Comparison of ENCODE assay signal across 17 cellular contexts in the genomic region with DNA sequence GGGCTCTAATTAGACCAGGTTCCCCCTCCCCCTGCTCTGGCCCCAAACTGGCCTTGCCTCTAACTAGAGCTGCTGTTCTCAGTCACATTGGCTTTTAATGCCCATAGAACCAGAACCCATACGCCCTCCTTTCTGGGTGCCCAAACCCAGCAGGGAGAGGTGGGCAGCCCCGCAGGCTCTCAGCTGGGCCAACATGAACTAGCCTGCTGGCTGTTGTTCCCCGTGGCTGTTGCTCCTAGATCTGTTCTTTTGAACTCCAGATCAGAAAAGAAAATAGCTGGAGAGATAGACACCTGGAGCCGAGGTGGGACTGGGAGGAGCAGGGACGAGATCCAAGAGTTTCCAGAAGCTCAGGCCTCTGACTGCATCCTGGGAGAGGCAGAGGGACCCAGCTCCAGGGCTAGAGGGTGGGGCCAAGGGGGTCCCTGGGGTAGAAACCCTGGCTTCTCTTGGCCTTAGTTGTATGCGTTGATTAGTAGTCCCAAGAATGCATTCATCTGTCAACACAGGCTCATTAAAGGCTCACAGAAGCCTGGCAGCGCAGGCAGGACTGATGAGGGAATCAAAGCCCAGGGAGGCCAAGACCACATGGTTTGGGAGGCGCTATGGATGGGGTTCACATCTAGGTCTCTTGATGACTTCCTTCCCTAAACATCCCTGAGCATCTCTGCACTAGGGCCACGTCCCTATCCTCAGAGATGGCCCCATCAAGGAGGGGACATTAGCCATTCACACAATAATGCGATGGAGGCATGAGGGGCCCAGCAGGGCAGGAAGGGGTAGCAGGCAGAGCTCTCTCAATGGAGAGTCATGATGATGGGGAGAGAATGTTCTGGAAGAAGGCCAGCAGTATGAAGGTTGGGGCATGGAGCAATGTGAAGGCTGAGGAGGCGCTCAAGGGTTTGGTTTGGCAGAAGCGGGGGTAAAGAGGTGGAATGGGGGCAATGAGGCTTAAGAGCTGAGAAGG. TPM values are rescaled to one million over a fixed set of nuclear protein-coding genes. Genes with fewer than 3 reads are reported as not detected.
DNase-seq lines count a peak whose midpoint lies in the region; ATAC-seq and TF ChIP-seq lines count a peak whose summit lies in the region.
"Had no signal": no experiment of that assay in that cellular context is flagged by ENCODE, and none has a peak within 500 bp of the region (broad histone marks: within the 10 kb centered on the region; RNA-seq: fewer than 3 reads in every experiment).

No MANE protein-coding gene starts in this region.

- intact Hi-C loops in Right ventricle myocardium inferior (cut with DNase I): loop anchor here (5.0 kb wide), 1 partner anchor 49 kb away; a partner anchor contains a TSS
- intact Hi-C loops in transverse colon (cut with DNase I; ENCODE audit: low total_unique reads): no loop called here

- no peak for TF ChIP-seq EP300 in transverse colon (IDR thresholded peaks at IDR 0.05; ENCODE audit: low read depth)

- H3K9me3 ChIP-seq in right atrium auricular region (no peaks in the 10 kb centered on the region), endodermal cell (ENCODE audit: control insufficient read depth, low read length) (no peaks in the 10 kb centered on the region), mucosa of rectum (ENCODE audit: control insufficient read depth in 2 of 2, low read length in 2 of 2) (no peaks in the 10 kb centered on the region), transverse colon (no peaks in the 10 kb centered on the region)
- H3K9me3 ChIP-seq: psoas muscle had no signal

- WGBS in endodermal cell (ENCODE audit: insufficient coverage in 1 of 2, insufficient read length in 1 of 2), 2 experiments: 66 to 81% methylated on average over 6 to 12 of the region's 12 CpGs
- WGBS in transverse colon (ENCODE audit: low coverage in 1 of 2), 2 donors: 62 to 89% methylated on average over 4 to 12 of the region's 12 CpGs

- no peaks in the 10 kb centered on the region for H3K4me1 ChIP-seq in right atrium auricular region
- H3K4me1 ChIP-seq in endodermal cell (ENCODE audit: control insufficient read depth, insufficient read depth, low read length): peaks cover 16% of the 10 kb centered on the region
- H3K4me1 ChIP-seq in mucosa of rectum (ENCODE audit: control insufficient read depth in 2 of 2, insufficient read depth in 2 of 2, low read length in 2 of 2): peaks cover 16 to 26% of the 10 kb centered on the region in 2 donors
- H3K4me1 ChIP-seq in transverse colon: peaks cover 4 to 19% (median 16%) of the 10 kb centered on the region in 4 donors
- H3K4me1 ChIP-seq: psoas muscle had no signal

- H3K27me3 ChIP-seq in right atrium auricular region: no peaks in the 10 kb centered on the region
- no peaks in the 10 kb centered on the region for H3K27me3 ChIP-seq in endodermal cell (ENCODE audit: control insufficient read depth, insufficient read depth, low read length, poor library complexity, severe bottlenecking)
- H3K27me3 ChIP-seq in mucosa of rectum (ENCODE audit: control insufficient read depth in 2 of 2, insufficient read depth in 2 of 2, low read length in 2 of 2): no peaks in the 10 kb centered on the region
- no peaks in the 10 kb centered on the region for H3K27me3 ChIP-seq in transverse colon

- H3K9ac ChIP-seq in endodermal cell (ENCODE audit: extremely low read depth, low read length, poor library complexity, severe bottlenecking) (no peak overlapping the region), mucosa of rectum (ENCODE audit: low read depth in 1 of 2, low read length in 2 of 2) (peak overlapping the region in 1 of 2 donors; percentile 70)

- H3K27ac Mint-ChIP-seq in endodermal cell: peak overlapping the region; percentile 86
- H3K27ac Mint-ChIP-seq in activated CD4-positive, alpha-beta memory T cell treated with anti-CD3 and anti-CD28 coated beads, Interleukin-2, amount 10 ng/mL, durations not matched to agents 7 days and 5 days: no peak overlapping the region
- no peak overlapping the region for H3K27ac Mint-ChIP-seq in T-helper 2 cell treated with Interferon-gamma antibody and Interleukin-4, amounts not matched to agents 5 μg/mL and 100 μg/mL, for 36 hours

- TF ChIP-seq CTCF in right atrium auricular region (IDR thresholded peaks at IDR 0.05): no peak
- TF ChIP-seq CTCF in endodermal cell (conservative IDR thresholded peaks at IDR 0.05): no peak
- no peak for TF ChIP-seq CTCF in transverse colon (IDR thresholded peaks at IDR 0.05)

- H3K4me3 ChIP-seq in right atrium auricular region (no peak overlapping the region), endodermal cell (ENCODE audit: low read length) (no peak overlapping the region), mucosa of rectum (ENCODE audit: low read length in 2 of 2) (no peak overlapping the region), transverse colon (no peak overlapping the region)
- H3K4me3 ChIP-seq: psoas muscle had no signal

- H3K4me1 Mint-ChIP-seq in endodermal cell: peaks cover 17% of the 10 kb centered on the region
- H3K4me1 Mint-ChIP-seq in activated CD4-positive, alpha-beta memory T cell treated with anti-CD3 and anti-CD28 coated beads, Interleukin-2, amount 10 ng/mL, durations not matched to agents 7 days and 5 days: no peaks in the 10 kb centered on the region
- no peaks in the 10 kb centered on the region for H3K4me1 Mint-ChIP-seq in T-helper 2 cell treated with Interferon-gamma antibody and Interleukin-4, amounts not matched to agents 5 μg/mL and 100 μg/mL, for 36 hours (ENCODE audit: low read depth)

- H3K36me3 Mint-ChIP-seq in endodermal cell (ENCODE audit: low read depth): no peaks in the 10 kb centered on the region
- H3K36me3 Mint-ChIP-seq in activated CD4-positive, alpha-beta memory T cell treated with anti-CD3 and anti-CD28 coated beads, Interleukin-2, amount 10 ng/mL, durations not matched to agents 7 days and 5 days (ENCODE audit: low read depth): no peaks in the 10 kb centered on the region
- H3K36me3 Mint-ChIP-seq in T-helper 2 cell treated with Interferon-gamma antibody and Interleukin-4, amounts not matched to agents 5 μg/mL and 100 μg/mL, for 36 hours (ENCODE audit: low read depth): no peaks in the 10 kb centered on the region

- H3K4me3 Mint-ChIP-seq in endodermal cell: no peak overlapping the region
- no peak overlapping the region for H3K4me3 Mint-ChIP-seq in activated CD4-positive, alpha-beta memory T cell treated with anti-CD3 and anti-CD28 coated beads, Interleukin-2, amount 10 ng/mL, durations not matched to agents 7 days and 5 days
- H3K4me3 Mint-ChIP-seq in T-helper 2 cell treated with Interferon-gamma antibody and Interleukin-4, amounts not matched to agents 5 μg/mL and 100 μg/mL, for 36 hours: no peak overlapping the region

- DNase-seq in Right ventricle myocardium inferior (ENCODE audit: missing footprints) (no peak), right atrium auricular region (ENCODE audit: low spot score) (no peak), endodermal cell (no peak), transverse colon (no peak)
- no peak for DNase-seq in stimulated activated naive CD4-positive, alpha-beta T cell treated with Interleukin-2 at 50 U/mL for 16 hours (lab: John Stamatoyannopoulos, UW)
- no peak for DNase-seq in activated CD4-positive, alpha-beta memory T cell treated with anti-CD3 and anti-CD28 coated beads, Interleukin-2, amount 10 ng/mL, durations not matched to agents 7 days and 5 days
- no peak for DNase-seq in T-helper 2 cell treated with Interferon-gamma antibody and Interleukin-4, amounts not matched to agents 5 μg/mL and 100 μg/mL, for 36 hours (ENCODE audit: low spot score)
- DNase-seq: activated T-cell treated with anti-CD3 and anti-CD28 coated beads, Interleukin-2, amount 50 U/mL, for 48 hours; DMS79 treated with DMSO at 0.1 percent for 48 hours had no signal

- no peak for TF ChIP-seq POLR2A in transverse colon (IDR thresholded peaks at IDR 0.05)

- no peak overlapping the region for H3K27ac ChIP-seq in right atrium auricular region
- H3K27ac ChIP-seq in endodermal cell (ENCODE audit: low read depth, low read length): peak overlapping the region; percentile 87
- H3K27ac ChIP-seq in mucosa of rectum (ENCODE audit: low read depth in 2 of 2, low read length in 2 of 2): peak overlapping the region; percentile 79 to 85
- peak overlapping the region; percentile 71 to 79 (median 76) for H3K27ac ChIP-seq in transverse colon
- H3K27ac ChIP-seq: psoas muscle had no signal

- CTCF ChIA-PET in activated CD4-positive, alpha-beta memory T cell treated with anti-CD3 and anti-CD28 coated beads, Interleukin-2, amount 10 ng/mL, durations not matched to agents 7 days and 5 days (lab: Charles Lee): interaction anchor here (0.7 to 0.9 kb wide), 3 partner anchors 8 to 536 kb away, joined by 3 to 5 read pairs (median 3); no protein-coding TSS in a partner anchor

- in situ Hi-C loops in transverse colon (cut with MboI; ENCODE audit: low pct_ligation_motif_present in 1 of 4, low pct_unique_long_range_greater_than_20kb in 1 of 4, low sequenced_read_pairs in 3 of 4): no loop called here

- POLR2A ChIA-PET in activated CD4-positive, alpha-beta memory T cell treated with anti-CD3 and anti-CD28 coated beads, Interleukin-2, amount 10 ng/mL, durations not matched to agents 7 days and 5 days (lab: Charles Lee): no interaction called here

- H3K36me3 ChIP-seq in right atrium auricular region: no peaks in the 10 kb centered on the region
- H3K36me3 ChIP-seq in endodermal cell (ENCODE audit: control insufficient read depth, insufficient read depth, low read length): no peaks in the 10 kb centered on the region
- H3K36me3 ChIP-seq in mucosa of rectum (ENCODE audit: control insufficient read depth in 2 of 2, insufficient read depth in 2 of 2, low read length in 2 of 2): no peaks in the 10 kb centered on the region
- no peaks in the 10 kb centered on the region for H3K36me3 ChIP-seq in transverse colon

- H3K9me3 Mint-ChIP-seq in endodermal cell: no peaks in the 10 kb centered on the region
- no peaks in the 10 kb centered on the region for H3K9me3 Mint-ChIP-seq in activated CD4-positive, alpha-beta memory T cell treated with anti-CD3 and anti-CD28 coated beads, Interleukin-2, amount 10 ng/mL, durations not matched to agents 7 days and 5 days
- no peaks in the 10 kb centered on the region for H3K9me3 Mint-ChIP-seq in T-helper 2 cell treated with Interferon-gamma antibody and Interleukin-4, amounts not matched to agents 5 μg/mL and 100 μg/mL, for 36 hours

- ATAC-seq in Right ventricle myocardium inferior: peak; percentile 20
- ATAC-seq: activated CD4-positive, CD25-positive, alpha-beta regulatory T cell treated with anti-CD3 and anti-CD28 coated beads, Interleukin-2, amount 50 U/mL, for 24 hours; psoas muscle had no signal

- no peaks in the 10 kb centered on the region for H3K27me3 Mint-ChIP-seq in endodermal cell (ENCODE audit: insufficient read depth)
- peaks cover 2% of the 10 kb centered on the region for H3K27me3 Mint-ChIP-seq in activated CD4-positive, alpha-beta memory T cell treated with anti-CD3 and anti-CD28 coated beads, Interleukin-2, amount 10 ng/mL, durations not matched to agents 7 days and 5 days
- no peaks in the 10 kb centered on the region for H3K27me3 Mint-ChIP-seq in T-helper 2 cell treated with Interferon-gamma antibody and Interleukin-4, amounts not matched to agents 5 μg/mL and 100 μg/mL, for 36 hours (ENCODE audit: low read depth)

RNA-seq across cellular contexts. Expression of a gene that starts 1.3 kb away (rescaled TPM):
- total RNA-seq in Right ventricle myocardium inferior (not detected), right atrium auricular region (not detected), endodermal cell (under 1 TPM; 0.29 to 0.58 TPM), transverse colon (not detected)
- not detected for polyA plus RNA-seq in endodermal cell (2013, experiment 1 of 2)
- not detected for polyA plus RNA-seq in endodermal cell (2013, experiment 2 of 2)
- total RNA-seq in activated CD4-positive, alpha-beta memory T cell treated with anti-CD3 and anti-CD28 coated beads, Interleukin-2, amount 10 ng/mL, durations not matched to agents 7 days and 5 days: not detected
- total RNA-seq: bronchial epithelial cell, LHCN-M2, NCI-H460, psoas muscle, SK-MEL-5, ureter had no signal
- polyA plus RNA-seq: psoas muscle had no signal

RNA-seq across cellular contexts. Expression of a gene that starts 48.8 kb away (rescaled TPM):
- total RNA-seq in Right ventricle myocardium inferior: 58.8 TPM
- total RNA-seq in right atrium auricular region: 10 to 100 TPM; 35.4 to 56.0 TPM
- total RNA-seq in endodermal cell: 10 to 100 TPM; 38.5 to 49.7 TPM
- polyA plus RNA-seq in endodermal cell (2013, experiment 1 of 2): 57.7 TPM
- polyA plus RNA-seq in endodermal cell (2013, experiment 2 of 2): 49.6 TPM
- total RNA-seq in transverse colon: 10 to 100 TPM; 54.9 to 75.6 (median 69.6) TPM
- 1 to 10 TPM; 3.6 to 3.8 TPM for total RNA-seq in activated CD4-positive, alpha-beta memory T cell treated with anti-CD3 and anti-CD28 coated beads, Interleukin-2, amount 10 ng/mL, durations not matched to agents 7 days and 5 days

Comparison
In these comparisons a context has a peak if more than half of its experiments do, and no peak if none do; other contexts are left out.
1. H3K27ac ChIP-seq: peak in endodermal cell (single experiment), mucosa of rectum (2 of 2) and transverse colon (4 of 4); none in right atrium auricular region (0 of 2).
2. RNA of a gene that starts 48.8 kb away (total RNA-seq): 54.9 to 75.6 TPM in transverse colon, 58.8 TPM in Right ventricle myocardium inferior (single experiment), 35.4 to 56.0 TPM in right atrium auricular region and 38.5 to 49.7 TPM in endodermal cell; 3.6 to 3.8 TPM in activated CD4-positive, alpha-beta memory T cell treated with anti-CD3 and anti-CD28 coated beads, Interleukin-2, amount 10 ng/mL, durations not matched to agents 7 days and 5 days; every median in the first group is over 4 times any median in the second.